Comparison of ENCODE assay signal across 26 cellular contexts in the genomic region with DNA sequence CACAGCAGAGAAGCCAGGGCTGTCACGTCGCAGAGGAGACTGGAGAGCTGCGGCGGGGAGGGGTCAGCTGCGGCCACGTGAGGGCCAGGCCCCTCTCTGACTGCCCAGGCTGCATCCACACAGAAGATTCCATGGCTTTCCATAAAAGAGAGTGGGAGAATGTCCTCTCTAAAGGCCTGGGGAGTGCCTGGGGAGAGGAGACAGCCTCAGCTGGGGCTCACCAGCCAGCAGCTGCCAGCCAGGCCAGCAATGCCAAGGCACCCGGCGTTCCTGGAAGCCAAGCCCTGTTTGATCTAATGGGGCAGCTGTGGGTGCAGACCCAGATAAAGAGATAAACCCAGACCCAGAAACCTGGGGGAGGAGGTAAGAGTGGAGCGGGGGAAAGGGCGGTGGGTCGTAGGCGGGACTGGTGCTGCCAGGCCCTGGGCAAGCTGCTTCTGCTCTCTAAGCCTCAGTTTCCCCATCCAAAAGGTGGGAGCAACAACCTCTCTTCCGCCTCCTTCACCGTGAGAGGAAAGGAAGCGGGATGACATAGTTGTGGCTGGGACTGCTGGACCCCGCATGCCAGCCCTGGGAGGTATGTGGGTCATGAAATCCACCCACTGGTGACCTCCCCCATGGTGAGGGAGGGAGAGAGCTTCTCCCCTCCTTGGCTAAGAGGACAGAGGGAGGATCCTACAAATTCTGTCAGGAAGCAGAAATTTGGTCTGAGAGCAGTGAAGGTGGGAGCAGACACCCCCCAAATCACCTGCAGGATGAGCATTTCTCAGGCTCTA. TPM values are rescaled to one million over a fixed set of nuclear protein-coding genes. Genes with fewer than 3 reads are reported as not detected.
DNase-seq lines count a peak whose midpoint lies in the region; ATAC-seq and TF ChIP-seq lines count a peak whose summit lies in the region.
"Had no signal": no experiment of that assay in that cellular context is flagged by ENCODE, and none has a peak within 500 bp of the region (broad histone marks: within the 10 kb centered on the region; RNA-seq: fewer than 3 reads in every experiment).

No MANE protein-coding gene starts in this region.

- peaks cover 6 to 9% (median 9%) of the 10 kb centered on the region in 3 donors for H3K4me1 Mint-ChIP-seq in IgD-negative memory B cell
- H3K4me1 Mint-ChIP-seq in WTC11, result peaks cover 14% of the 10 kb centered on the region

- H3K4me3 Mint-ChIP-seq in IgD-negative memory B cell (no peak overlapping the region), WTC11 (no peak overlapping the region)

- CTCF ChIA-PET in WTC11 (lab: Charles Lee), result no interaction called here

- ATAC-seq in WTC11 (no peak), left ventricle myocardium superior (peak; percentile 39), gastrocnemius medialis (peak in 1 of 2 donors; percentile 17), GM18868 (IDR thresholded peaks at IDR 0.05; ENCODE audit: unreplicated experiment) (no peak)
- ATAC-seq: stimulated activated naive CD8-positive, alpha-beta T cell treated with anti-CD3 and anti-CD28 coated beads, Interleukin-15, Interleukin-2, amounts not matched to agents 100 U/mL and 50 U/mL, for 24 hours had no signal

- no peaks in the 10 kb centered on the region for H3K9me3 ChIP-seq in gastrocnemius medialis

- H3K27me3 ChIP-seq in gastrocnemius medialis, result no peaks in the 10 kb centered on the region

- H3K4me1 ChIP-seq in gastrocnemius medialis, result peaks cover 36 to 43% of the 10 kb centered on the region in 2 donors

- in situ Hi-C loops in gastrocnemius medialis (cut with MboI; ENCODE audit: low sequenced_read_pairs in 4 of 4), result no loop called here

- H3K4me3 ChIP-seq in gastrocnemius medialis, result no peak overlapping the region
- H3K4me3 ChIP-seq: dorsolateral prefrontal cortex, SK-N-MC had no signal

- H3K27me3 Mint-ChIP-seq in IgD-negative memory B cell, result no peaks in the 10 kb centered on the region
- no peaks in the 10 kb centered on the region for H3K27me3 Mint-ChIP-seq in WTC11 (ENCODE audit: low read depth)
- H3K27me3 Mint-ChIP-seq: CD4-positive, CD25-positive, alpha-beta regulatory T cell had no signal

- H3K36me3 Mint-ChIP-seq in IgD-negative memory B cell, result no peaks in the 10 kb centered on the region
- H3K36me3 Mint-ChIP-seq in WTC11, result no peaks in the 10 kb centered on the region
- H3K36me3 Mint-ChIP-seq: CD4-positive, CD25-positive, alpha-beta regulatory T cell had no signal

- intact Hi-C loops in left ventricle myocardium superior (cut with micrococcal nuclease), result no loop called here
- intact Hi-C loops in gastrocnemius medialis (cut with DNase I; ENCODE audit: low total_unique reads), result loop anchor here (5.0 kb wide), 1 partner anchor 93 kb away; a partner anchor contains a TSS

- no peak for TF ChIP-seq POLR2A in gastrocnemius medialis (IDR thresholded peaks at IDR 0.05)

- peak overlapping the region; percentile 48 to 77 (median 63) for H3K27ac ChIP-seq in gastrocnemius medialis
- H3K27ac ChIP-seq: SK-N-MC had no signal

- H3K27ac Mint-ChIP-seq in IgD-negative memory B cell, result peak overlapping the region in 2 of 3 donors; percentile 44 to 59
- peak overlapping the region; percentile 74; the same call in 1 of the 2 replicates for H3K27ac Mint-ChIP-seq in WTC11
- H3K27ac Mint-ChIP-seq: CD4-positive, CD25-positive, alpha-beta regulatory T cell had no signal

- no peaks in the 10 kb centered on the region for H3K36me3 ChIP-seq in gastrocnemius medialis

- POLR2A ChIA-PET in WTC11 (lab: Charles Lee), result no interaction called here

- H3K9me3 Mint-ChIP-seq in IgD-negative memory B cell (no peaks in the 10 kb centered on the region), WTC11 (peaks cover 5% of the 10 kb centered on the region)
- H3K9me3 Mint-ChIP-seq: CD4-positive, CD25-positive, alpha-beta regulatory T cell had no signal

- DNase-seq in WTC11 (ENCODE audit: low spot score) (no peak), left ventricle myocardium superior (peak; percentile 61), gastrocnemius medialis (peak; percentile 38 to 54), AG08396 (ENCODE audit: low spot score) (no peak), NCI-H2196 treated with DMSO at 0.1 percent for 48 hours (lab: John Stamatoyannopoulos, UW; ENCODE audit: unreplicated experiment) (no peak)
- DNase-seq: activated CD8-positive, alpha-beta memory T cell treated with anti-CD3 and anti-CD28 coated beads, Interleukin-2, amount 50 U/mL, for 4 hours; activated naive CD4-positive, alpha-beta T cell treated with anti-CD3 and anti-CD28 coated beads, Interleukin-2, amount 50 U/mL, for 16 hours; CD4-positive, CD25-positive, alpha-beta regulatory T cell; cerebellar nuclear complex; dorsolateral prefrontal cortex; KG1; kidney glomerular epithelial cell; mammary epithelial cell; NCI-H1436 treated with DMSO at 0.1 percent for 48 hours; NCI-H524; retina; stimulated activated CD4-positive, alpha-beta T cell treated with anti-CD3 and anti-CD28 coated beads, Interleukin-12 subunit alpha, Interleukin-12 subunit beta, amount 100 ng/mL, for 4 hours; stimulated activated CD4-positive, alpha-beta T cell treated with anti-CD3 and anti-CD28 coated beads, Interleukin-4, amount 100 ng/mL, for 24 hours; stimulated activated naive CD8-positive, alpha-beta T cell treated with anti-CD3 and anti-CD28 coated beads, Interleukin-15, Interleukin-2, amounts not matched to agents 100 U/mL and 50 U/mL, for 24 hours; T-helper 2 cell had no signal

- TF ChIP-seq CTCF in WTC11 (IDR thresholded peaks at IDR 0.05) (no peak), gastrocnemius medialis (IDR thresholded peaks at IDR 0.05 in 4 of 5, conservative IDR thresholded peaks at IDR 0.05 in 1 of 5) (no peak)

TF ChIP-seq in WTC11, 78 proteins besides CTCF, POLR2A, EP300 and RAD21:
- TF ChIP-seq, protein P1, sequence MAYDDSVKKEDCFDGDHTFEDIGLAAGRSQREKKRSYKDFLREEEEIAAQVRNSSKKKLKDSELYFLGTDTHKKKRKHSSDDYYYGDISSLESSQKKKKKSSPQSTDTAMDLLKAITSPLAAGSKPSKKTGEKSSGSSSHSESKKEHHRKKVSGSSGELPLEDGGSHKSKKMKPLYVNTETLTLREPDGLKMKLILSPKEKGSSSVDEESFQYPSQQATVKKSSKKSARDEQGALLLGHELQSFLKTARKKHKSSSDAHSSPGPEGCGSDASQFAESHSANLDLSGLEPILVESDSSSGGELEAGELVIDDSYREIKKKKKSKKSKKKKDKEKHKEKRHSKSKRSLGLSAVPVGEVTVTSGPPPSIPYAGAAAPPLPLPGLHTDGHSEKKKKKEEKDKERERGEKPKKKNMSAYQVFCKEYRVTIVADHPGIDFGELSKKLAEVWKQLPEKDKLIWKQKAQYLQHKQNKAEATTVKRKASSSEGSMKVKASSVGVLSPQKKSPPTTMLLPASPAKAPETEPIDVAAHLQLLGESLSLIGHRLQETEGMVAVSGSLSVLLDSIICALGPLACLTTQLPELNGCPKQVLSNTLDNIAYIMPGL (CRISPR knock-in tag; IDR thresholded peaks at IDR 0.05), result no peak
- no peak for TF ChIP-seq JUN (CRISPR knock-in tag; IDR thresholded peaks at IDR 0.05)
- TF ChIP-seq, protein P2, sequence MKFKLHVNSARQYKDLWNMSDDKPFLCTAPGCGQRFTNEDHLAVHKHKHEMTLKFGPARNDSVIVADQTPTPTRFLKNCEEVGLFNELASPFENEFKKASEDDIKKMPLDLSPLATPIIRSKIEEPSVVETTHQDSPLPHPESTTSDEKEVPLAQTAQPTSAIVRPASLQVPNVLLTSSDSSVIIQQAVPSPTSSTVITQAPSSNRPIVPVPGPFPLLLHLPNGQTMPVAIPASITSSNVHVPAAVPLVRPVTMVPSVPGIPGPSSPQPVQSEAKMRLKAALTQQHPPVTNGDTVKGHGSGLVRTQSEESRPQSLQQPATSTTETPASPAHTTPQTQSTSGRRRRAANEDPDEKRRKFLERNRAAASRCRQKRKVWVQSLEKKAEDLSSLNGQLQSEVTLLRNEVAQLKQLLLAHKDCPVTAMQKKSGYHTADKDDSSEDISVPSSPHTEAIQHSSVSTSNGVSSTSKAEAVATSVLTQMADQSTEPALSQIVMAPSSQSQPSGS (CRISPR knock-in tag; IDR thresholded peaks at IDR 0.05; ENCODE audit: borderline replicate concordance, low read depth), result no peak
- TF ChIP-seq, protein P3, sequence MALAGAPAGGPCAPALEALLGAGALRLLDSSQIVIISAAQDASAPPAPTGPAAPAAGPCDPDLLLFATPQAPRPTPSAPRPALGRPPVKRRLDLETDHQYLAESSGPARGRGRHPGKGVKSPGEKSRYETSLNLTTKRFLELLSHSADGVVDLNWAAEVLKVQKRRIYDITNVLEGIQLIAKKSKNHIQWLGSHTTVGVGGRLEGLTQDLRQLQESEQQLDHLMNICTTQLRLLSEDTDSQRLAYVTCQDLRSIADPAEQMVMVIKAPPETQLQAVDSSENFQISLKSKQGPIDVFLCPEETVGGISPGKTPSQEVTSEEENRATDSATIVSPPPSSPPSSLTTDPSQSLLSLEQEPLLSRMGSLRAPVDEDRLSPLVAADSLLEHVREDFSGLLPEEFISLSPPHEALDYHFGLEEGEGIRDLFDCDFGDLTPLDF (CRISPR knock-in tag; IDR thresholded peaks at IDR 0.05), result no peak
- TF ChIP-seq SOX15 (CRISPR knock-in tag; IDR thresholded peaks at IDR 0.05), result no peak

RNA-seq across cellular contexts. Expression of a gene that starts 3.1 kb away (rescaled TPM):
- 25.6 TPM for polyA plus RNA-seq in IgD-negative memory B cell
- total RNA-seq in WTC11 (2021) (37.8 to 49.5 TPM (median 39.4 TPM) in 3 replicates), left ventricle myocardium superior (60.0 TPM), gastrocnemius medialis (10 to 100 TPM; 15.8 to 26.4 (median 19.6) TPM)

RNA-seq across cellular contexts. Expression of a gene that starts 15.1 kb away (rescaled TPM):
- polyA plus RNA-seq in IgD-negative memory B cell, result not detected
- total RNA-seq in WTC11 (2021) (2.9 to 3.4 TPM (median 3.3 TPM) in 3 replicates), left ventricle myocardium superior (not detected), gastrocnemius medialis (not detected)
- total RNA-seq: CD4-positive, CD25-positive, alpha-beta regulatory T cell; endothelial cell of umbilical vein; mammary epithelial cell; omental fat pad; RPMI7951 had no signal
- polyA plus RNA-seq: CD4-positive, CD25-positive, alpha-beta regulatory T cell; endothelial cell of umbilical vein; mammary epithelial cell had no signal

RNA-seq across cellular contexts. Expression of a gene that starts 52.4 kb away (rescaled TPM):
- polyA plus RNA-seq in IgD-negative memory B cell, result 26.2 TPM
- total RNA-seq in WTC11 (2021) (26.6 to 33.0 TPM (median 27.9 TPM) in 3 replicates), left ventricle myocardium superior (27.3 TPM), gastrocnemius medialis (10 to 100 TPM; 21.0 to 50.8 (median 29.3) TPM)

Comparison
In these comparisons a context has a peak if more than half of its experiments do, and no peak if none do; other contexts are left out.
1. DNase-seq: peak in left ventricle myocardium superior (single experiment) and gastrocnemius medialis (2 of 2); none in WTC11 (single experiment), AG08396 (single experiment) and NCI-H2196 treated with DMSO at 0.1 percent for 48 hours (single experiment).